ENCODE assay signal across 13 cellular contexts in genomic region chr6:30844118-30844535, GRCh38. TPM values are rescaled to one million over a fixed set of nuclear protein-coding genes. Genes with fewer than 3 reads are reported as not detected.
DNase-seq lines count a peak whose midpoint lies in the region; ATAC-seq and TF ChIP-seq lines count a peak whose summit lies in the region.
"Had no signal": no experiment of that assay in that cellular context is flagged by ENCODE, and none has a peak within 500 bp of the region (broad histone marks: within the 10 kb centered on the region; RNA-seq: fewer than 3 reads in every experiment).

No MANE protein-coding gene starts in this region.

- CTCF ChIA-PET in BJ (lab: Yijun Ruan, JAX) = interaction anchor here (0.6 to 5.3 kb wide), 18 partner anchors 9 to 617 kb away, joined by 3 to 26 read pairs (median 4); partner anchors contain the start of gene DDR1

- no peak overlapping the region for H3K4me3 ChIP-seq in BJ (ENCODE audit: low read depth, low read length)

- no peaks in the 10 kb centered on the region for H3K36me3 ChIP-seq in BJ (ENCODE audit: control insufficient read depth, insufficient read depth, low read length)

- no peaks in the 10 kb centered on the region; the same call in 1 of the 2 replicates for H3K27me3 ChIP-seq in BJ (ENCODE audit: control insufficient read depth, insufficient read depth, low read length)

- POLR2A ChIA-PET in BJ (lab: Charles Lee) = interaction anchor here (0.5 to 1.5 kb wide), 2 partner anchors 38 to 363 kb away, joined by 10 to 13 read pairs; no protein-coding TSS in a partner anchor

- TF ChIP-seq CTCF in BJ (IDR thresholded peaks at IDR 0.05; ENCODE audit: insufficient read depth, low read depth, low read length) (0 out of 2 replicates have a peak, but pooled peaks have one; percentile 21), GM10266 (IDR thresholded peaks at IDR 0.05; ENCODE audit: control insufficient read depth, insufficient read depth, low read depth, missing control alignments) (no peak)

- ATAC-seq in HG03457 (IDR thresholded peaks at IDR 0.05; ENCODE audit: unreplicated experiment) = no peak
- ATAC-seq: PC-3 had no signal

- no peak for DNase-seq in BJ (ENCODE audit: low read depth)
- peak; percentile 12 for DNase-seq in LoVo (ENCODE audit: low spot score)
- DNase-seq in ecto neural progenitor cell (ENCODE audit: low spot score) = peak; percentile 60
- DNase-seq in myocyte (ENCODE audit: low read depth) = peak; percentile 56
- DNase-seq in mesenteric fat pad (ENCODE audit: low spot score) = no peak
- no peak for DNase-seq in SK-N-DZ (ENCODE audit: low spot score)
- DNase-seq in GM10266 (ENCODE audit: extremely low spot score) = no peak
- DNase-seq: activated CD4-positive, CD25-positive, alpha-beta regulatory T cell treated with anti-CD3 and anti-CD28 coated beads, Interleukin-2, amount 50 U/mL, for 72 hours; activated naive CD4-positive, alpha-beta T cell treated with anti-CD3 and anti-CD28 coated beads for 36 hours; NCI-H1417 treated with DMSO at 0.1 percent for 48 hours; PC-3; retina had no signal

RNA-seq across cellular contexts. Expression of gene DDR1, which starts 40.2 kb away (rescaled TPM):
- 10.6 and 17.0 TPM in 2 replicates for polyA plus RNA-seq in BJ (2011; rRNA removed)
- 15.0 and 29.9 TPM in 2 replicates for polyA minus RNA-seq in BJ (2011; rRNA and poly(A)+ RNA removed)
- total RNA-seq in myocyte (88.6 and 89.0 TPM in 2 replicates), mesenteric fat pad (82.1 TPM)
- 78.7 TPM for polyA plus RNA-seq in myocyte (2012)
- 14.3 and 120 TPM in 2 replicates for polyA plus RNA-seq in SK-N-DZ (2014; cell fraction: cytosol; rRNA removed)
- polyA plus RNA-seq in SK-N-DZ (2014; cell fraction: nucleus; rRNA removed) = 20.8 and 26.1 TPM in 2 replicates

Comparison
In these comparisons a context has a peak if more than half of its experiments do, and no peak if none do; other contexts are left out.
1. DNase-seq: peak in LoVo (single experiment), ecto neural progenitor cell (single experiment) and myocyte (single experiment); none in BJ (single experiment), mesenteric fat pad (single experiment), SK-N-DZ (single experiment) and GM10266 (single experiment).